11 cellular contexts compared by ENCODE assay signal in genomic region chr9:3676766-3677165, GRCh38.
A peak's percentile ranks its signal among the peaks of the same experiment; 100 is the strongest.
DNase-seq lines count a peak whose midpoint lies in the region; ATAC-seq and TF ChIP-seq lines count a peak whose summit lies in the region.
"Had no signal": no experiment of that assay in that cellular context is flagged by ENCODE, and none has a peak within 500 bp of the region (broad histone marks: within the 10 kb centered on the region; RNA-seq: fewer than 3 reads in every experiment).

No MANE protein-coding gene starts in this region.

- in situ Hi-C loops in T47D (cut with HindIII; ENCODE audit: low pct_unique_long_range_greater_than_20kb, low sequenced_read_pairs): no loop called here
- in situ Hi-C loops in mammary epithelial cell (cut with MboI; ENCODE audit: low sequenced_read_pairs in 2 of 2): no loop called here

- no peaks in the 10 kb centered on the region for H3K9me3 Mint-ChIP-seq in WTC11
- H3K9me3 Mint-ChIP-seq: CD8-positive, alpha-beta memory T cell; HFFc6 had no signal

- no peaks in the 10 kb centered on the region for H3K27me3 Mint-ChIP-seq in WTC11 (ENCODE audit: low read depth)
- H3K27me3 Mint-ChIP-seq: CD8-positive, alpha-beta memory T cell had no signal

- H3K27ac Mint-ChIP-seq in WTC11: no peak overlapping the region
- H3K27ac Mint-ChIP-seq: CD8-positive, alpha-beta memory T cell; HFFc6 had no signal

- intact Hi-C loops in mammary epithelial cell (cut with micrococcal nuclease) (no loop called here), prostate gland (cut with DNase I) (no loop called here)

- no peak overlapping the region for H2AFZ ChIP-seq in mammary epithelial cell (ENCODE audit: low read depth, low read length)

- H3K4me2 ChIP-seq in mammary epithelial cell (ENCODE audit: insufficient read depth, low read depth, low read length): no peak overlapping the region

- H4K20me1 ChIP-seq in mammary epithelial cell (ENCODE audit: insufficient read depth, low read length): no peaks in the 10 kb centered on the region

- H3K4me3 ChIP-seq in mammary epithelial cell (replicated peaks in 1 of 3; ENCODE audit: insufficient read depth in 1 of 3, low read depth in 2 of 3, low read length in 3 of 3) (no peak overlapping the region), LNCaP clone FGC (ENCODE audit: low read depth, low read length) (no peak overlapping the region), prostate gland (no peak overlapping the region)

- no peak for ATAC-seq in WTC11
- ATAC-seq: HepG2 had no signal

- H3K4me3 Mint-ChIP-seq in WTC11: no peak overlapping the region
- H3K4me3 Mint-ChIP-seq: CD8-positive, alpha-beta memory T cell; HFFc6 had no signal

- H3K9me3 ChIP-seq in mammary epithelial cell (replicated peaks; ENCODE audit: insufficient read depth, low read length) (no peaks in the 10 kb centered on the region), prostate gland (no peaks in the 10 kb centered on the region)

- dilution Hi-C loops in mammary epithelial cell (cut with HindIII; ENCODE audit: low sequenced_read_pairs): no loop called here

- H3K36me3 ChIP-seq in mammary epithelial cell (ENCODE audit: insufficient read depth, low read length) (no peaks in the 10 kb centered on the region), prostate gland (no peaks in the 10 kb centered on the region)

- DNase-seq in T47D (ENCODE audit: low read depth in 1 of 2, low spot score in 1 of 2) (peak; percentile 28 to 90), mammary epithelial cell (no peak), LNCaP clone FGC (ENCODE audit: low read depth) (peak; percentile 84), prostate gland (ENCODE audit: low spot score) (peak; percentile 14), COLO829 (ENCODE audit: low spot score) (no peak), WTC11 (ENCODE audit: low spot score) (no peak)
- DNase-seq: CD8-positive, alpha-beta memory T cell; DND-41; HCEC 1CT; HFFc6 had no signal

- CTCF ChIA-PET in mammary epithelial cell (lab: Charles Lee; ENCODE audit: low non-redundant PET) (no interaction called here), WTC11 (lab: Charles Lee) (no interaction called here)

- TF ChIP-seq POLR2A in prostate gland (IDR thresholded peaks at IDR 0.05): no peak

- POLR2A ChIA-PET in WTC11 (lab: Charles Lee): no interaction called here

- no peak for TF ChIP-seq CTCF in mammary epithelial cell (conservative IDR thresholded peaks at IDR 0.05 in 1 of 2, IDR thresholded peaks at IDR 0.05 in 1 of 2; ENCODE audit: extremely low read depth in 1 of 2, insufficient read depth in 1 of 2, low read depth in 1 of 2, low read length in 2 of 2)
- no peak for TF ChIP-seq CTCF in LNCaP clone FGC (IDR thresholded peaks at IDR 0.05; ENCODE audit: control insufficient read depth, extremely low read depth, insufficient read depth)
- TF ChIP-seq CTCF in prostate gland (IDR thresholded peaks at IDR 0.05): no peak
- no peak for TF ChIP-seq CTCF in WTC11 (IDR thresholded peaks at IDR 0.05)

- H3K27ac ChIP-seq in mammary epithelial cell (ENCODE audit: insufficient read depth, low read depth, low read length) (no peak overlapping the region), prostate gland (no peak overlapping the region)

- WGBS in mammary epithelial cell (ENCODE audit: low coverage, missing lambda C conversion rate): 78% methylated on average over 3 of the region's 3 CpGs
- WGBS in prostate gland: 45% methylated on average over 3 of the region's 3 CpGs

- H3K4me1 Mint-ChIP-seq in WTC11: no peaks in the 10 kb centered on the region
- H3K4me1 Mint-ChIP-seq: CD8-positive, alpha-beta memory T cell had no signal

- H3K4me1 ChIP-seq in mammary epithelial cell (ENCODE audit: insufficient read depth, low read length) (no peaks in the 10 kb centered on the region), prostate gland (replicated peaks) (no peaks in the 10 kb centered on the region)

- no TSS peak for BruUV-seq in mammary epithelial cell (replicated peaks; lab: Mats Ljungman, UMichigan)

- no peaks in the 10 kb centered on the region for H3K36me3 Mint-ChIP-seq in WTC11

- H3K79me2 ChIP-seq in mammary epithelial cell (ENCODE audit: insufficient read depth, low read length): no peaks in the 10 kb centered on the region

- no peaks in the 10 kb centered on the region for H3K27me3 ChIP-seq in mammary epithelial cell (ENCODE audit: insufficient read depth, low read length)
- no peaks in the 10 kb centered on the region for H3K27me3 ChIP-seq in prostate gland (replicated peaks; ENCODE audit: insufficient read depth)

- H3K9ac ChIP-seq in mammary epithelial cell (ENCODE audit: insufficient read depth, low read length): no peak overlapping the region

TF ChIP-seq in WTC11, 78 proteins besides CTCF, POLR2A, EP300 and RAD21:
- TF ChIP-seq ETV6 (CRISPR knock-in tag; IDR thresholded peaks at IDR 0.05) (no peak), ZNF423 (CRISPR knock-in tag; IDR thresholded peaks at IDR 0.05) (no peak), ZBTB21 (CRISPR knock-in tag; IDR thresholded peaks at IDR 0.05; ENCODE audit: borderline replicate concordance) (no peak), FOXP4 (CRISPR knock-in tag; IDR thresholded peaks at IDR 0.05) (no peak), KAT7 (CRISPR knock-in tag; IDR thresholded peaks at IDR 0.05; ENCODE audit: borderline replicate concordance) (no peak), ATF6 (CRISPR knock-in tag; IDR thresholded peaks at IDR 0.05) (no peak), ZNF416 (CRISPR knock-in tag; IDR thresholded peaks at IDR 0.05) (no peak), ATF3 (CRISPR knock-in tag; conservative IDR thresholded peaks at IDR 0.05) (no peak), SOX15 (CRISPR knock-in tag; IDR thresholded peaks at IDR 0.05) (no peak), ZMAT4 (CRISPR knock-in tag; IDR thresholded peaks at IDR 0.05) (no peak), PREB (CRISPR knock-in tag; IDR thresholded peaks at IDR 0.05; ENCODE audit: borderline replicate concordance) (no peak), SMAD4 (CRISPR knock-in tag; IDR thresholded peaks at IDR 0.05) (no peak), NFATC4 (CRISPR knock-in tag; IDR thresholded peaks at IDR 0.05) (no peak), SMAD3 (CRISPR knock-in tag; IDR thresholded peaks at IDR 0.05; ENCODE audit: borderline replicate concordance) (no peak), ZNF263 (CRISPR knock-in tag; IDR thresholded peaks at IDR 0.05; ENCODE audit: low read depth) (no peak), FOXJ3 (CRISPR knock-in tag; IDR thresholded peaks at IDR 0.05; ENCODE audit: borderline replicate concordance) (no peak), CREM (CRISPR knock-in tag; IDR thresholded peaks at IDR 0.05) (no peak)

Comparison
In these comparisons a context has a peak if more than half of its experiments do, and no peak if none do; other contexts are left out.
1. DNase-seq: peak in T47D (2 of 2), LNCaP clone FGC (single experiment) and prostate gland (single experiment); none in mammary epithelial cell (single experiment), COLO829 (single experiment) and WTC11 (single experiment).